Comparison of ENCODE assay signal across 8 cellular contexts in genomic region chr5:109690456-109691247, GRCh38. TPM values are rescaled to one million over a fixed set of nuclear protein-coding genes. Genes with fewer than 3 reads are reported as not detected.
DNase-seq lines count a peak whose midpoint lies in the region; ATAC-seq and TF ChIP-seq lines count a peak whose summit lies in the region.

No MANE protein-coding gene starts in this region.

- under 1% methylated on average over 65 of the region's 65 CpGs for WGBS in liver

- CTCF ChIA-PET in activated CD4-positive, alpha-beta memory T cell treated with anti-CD3 and anti-CD28 coated beads, Interleukin-2, amount 10 ng/mL, durations not matched to agents 7 days and 5 days (lab: Charles Lee), result interaction anchor here (0.6 to 1.9 kb wide), 4 partner anchors 9 to 352 kb away, joined by 3 to 4 read pairs (median 4); no protein-coding TSS in a partner anchor

- H3K36me3 Mint-ChIP-seq in activated CD4-positive, alpha-beta memory T cell treated with anti-CD3 and anti-CD28 coated beads, Interleukin-2, amount 10 ng/mL, durations not matched to agents 7 days and 5 days (ENCODE audit: low read depth), result peaks cover 14% of the 10 kb centered on the region

- H3K4me3 Mint-ChIP-seq in activated CD4-positive, alpha-beta memory T cell treated with anti-CD3 and anti-CD28 coated beads, Interleukin-2, amount 10 ng/mL, durations not matched to agents 7 days and 5 days, result peak overlapping the region; percentile 86

- intact Hi-C loops in dorsolateral prefrontal cortex (cut with DNase I), result loop anchor here (5.0 to 10.0 kb wide), 4 partner anchors 52 to 1044 kb away; partner anchors contain the start of gene SLC25A46 (in 1 of the 2)

- H3K9me3 Mint-ChIP-seq in activated CD4-positive, alpha-beta memory T cell treated with anti-CD3 and anti-CD28 coated beads, Interleukin-2, amount 10 ng/mL, durations not matched to agents 7 days and 5 days, result peaks cover 2% of the 10 kb centered on the region

- peak; percentile 92 for TF ChIP-seq RAD21 in liver (IDR thresholded peaks at IDR 0.05)

- peaks cover 57% of the 10 kb centered on the region for H3K4me1 Mint-ChIP-seq in activated CD4-positive, alpha-beta memory T cell treated with anti-CD3 and anti-CD28 coated beads, Interleukin-2, amount 10 ng/mL, durations not matched to agents 7 days and 5 days

- H3K27me3 ChIP-seq in dorsolateral prefrontal cortex (no peaks in the 10 kb centered on the region), liver (ENCODE audit: control insufficient read depth in 4 of 4, insufficient read depth in 4 of 4, low read length in 3 of 4) (no peaks in the 10 kb centered on the region)

- peak; percentile 41 to 90 (median 76) for TF ChIP-seq CTCF in dorsolateral prefrontal cortex (IDR thresholded peaks at IDR 0.05 in 54 of 56, conservative IDR thresholded peaks at IDR 0.05 in 2 of 56; ENCODE audit: low read depth in 1 of 56, partially characterized antibody in 56 of 56)
- peak; percentile 83 for TF ChIP-seq CTCF in liver (IDR thresholded peaks at IDR 0.05; ENCODE audit: low read depth, low read length, missing input control)

- H3K4me3 ChIP-seq in dorsolateral prefrontal cortex (peak overlapping the region; percentile 55 to 98 (median 92)), liver (ENCODE audit: low read depth in 1 of 3, low read length in 3 of 3) (peak overlapping the region; percentile 92 to 95 (median 92))

- H3K9me3 ChIP-seq in liver (ENCODE audit: control insufficient read depth in 4 of 4, low read length in 3 of 4), result peaks cover 0 to 6% (median under 1%) of the 10 kb centered on the region in 4 donors

- H3K4me1 ChIP-seq in liver (ENCODE audit: control insufficient read depth in 4 of 4, insufficient read depth in 4 of 4, low read length in 3 of 4), result peaks cover 12 to 44% (median 30%) of the 10 kb centered on the region in 4 donors

- H3K27ac ChIP-seq in dorsolateral prefrontal cortex (peak overlapping the region; percentile 86 to 99 (median 97)), liver (ENCODE audit: low read depth in 1 of 2, low read length in 2 of 2) (peak overlapping the region; percentile 98 to 99)

- H3K9ac ChIP-seq in liver (ENCODE audit: low read depth in 1 of 2, low read length in 2 of 2), result peak overlapping the region; percentile 88 to 93

- no peaks in the 10 kb centered on the region for H3K27me3 Mint-ChIP-seq in activated CD4-positive, alpha-beta memory T cell treated with anti-CD3 and anti-CD28 coated beads, Interleukin-2, amount 10 ng/mL, durations not matched to agents 7 days and 5 days

- POLR2A ChIA-PET in activated CD4-positive, alpha-beta memory T cell treated with anti-CD3 and anti-CD28 coated beads, Interleukin-2, amount 10 ng/mL, durations not matched to agents 7 days and 5 days (lab: Charles Lee), result interaction anchor here (0.6 to 3.3 kb wide), 13 partner anchors 11 to 1309 kb away, joined by 3 to 33 read pairs (median 3); partner anchors contain the start of genes FBXL17 and PJA2

- peak overlapping the region; percentile 90 for H3K27ac Mint-ChIP-seq in activated CD4-positive, alpha-beta memory T cell treated with anti-CD3 and anti-CD28 coated beads, Interleukin-2, amount 10 ng/mL, durations not matched to agents 7 days and 5 days

- peak; percentile 13 for ATAC-seq in HG02981 (IDR thresholded peaks at IDR 0.05; ENCODE audit: unreplicated experiment)

- no peaks in the 10 kb centered on the region for H3K36me3 ChIP-seq in liver (ENCODE audit: control insufficient read depth in 4 of 4, insufficient read depth in 3 of 4, low read depth in 1 of 4, low read length in 3 of 4)

- DNase-seq in DMS79 treated with DMSO at 0.1 percent for 48 hours (lab: John Stamatoyannopoulos, UW), result peak; percentile 46
- no peak for DNase-seq in DMS79 (lab: John Stamatoyannopoulos, UW)
- peak; percentile 55 for DNase-seq in NCI-H524 treated with DMSO at 0.1 percent for 48 hours (lab: John Stamatoyannopoulos, UW)
- peak; percentile 58 for DNase-seq in activated CD4-positive, alpha-beta memory T cell treated with anti-CD3 and anti-CD28 coated beads, Interleukin-2, amount 10 ng/mL, durations not matched to agents 7 days and 5 days
- peak in 9 of 10 donors; percentile 58 to 88 (median 82) for DNase-seq in dorsolateral prefrontal cortex
- DNase-seq in stimulated activated CD4-positive, alpha-beta T cell treated with anti-CD3 and anti-CD28 coated beads, Interleukin-2, amount 100 ng/mL, for 48 hours, result peak; percentile 33 to 35

TF ChIP-seq in liver, 16 proteins besides CTCF, POLR2A, EP300 and RAD21:
- peak; percentile 52 for TF ChIP-seq TAF1 (conservative IDR thresholded peaks at IDR 0.05)
- no peak for TF ChIP-seq FOXA2 (IDR thresholded peaks at IDR 0.05)
- peak; percentile 27 for TF ChIP-seq YY1 (IDR thresholded peaks at IDR 0.05)
- TF ChIP-seq RXRA (IDR thresholded peaks at IDR 0.05), result no peak
- TF ChIP-seq HNF4A (conservative IDR thresholded peaks at IDR 0.05), result peak in 1 of 2 donors; percentile 40
- no peak for TF ChIP-seq SP1 (IDR thresholded peaks at IDR 0.05)
- TF ChIP-seq MAX (IDR thresholded peaks at IDR 0.05), result peak; percentile 63

RNA-seq across cellular contexts. Expression of gene MAN2A1, which starts 0.9 kb away (rescaled TPM):
- total RNA-seq in activated CD4-positive, alpha-beta memory T cell treated with anti-CD3 and anti-CD28 coated beads, Interleukin-2, amount 10 ng/mL, durations not matched to agents 7 days and 5 days, result 10 to 100 TPM; 32.6 to 33.5 TPM
- total RNA-seq in dorsolateral prefrontal cortex (100 to 1,000 TPM in 71 of 120 experiments, 10 to 100 TPM in 49; 47.7 to 446 (median 107) TPM), liver (10 to 100 TPM; 71.1 to 82.8 TPM)
- polyA plus RNA-seq in liver, result 10 to 100 TPM; 21.4 to 23.4 TPM
